1 cellular context compared by ENCODE assay signal in the genomic region with DNA sequence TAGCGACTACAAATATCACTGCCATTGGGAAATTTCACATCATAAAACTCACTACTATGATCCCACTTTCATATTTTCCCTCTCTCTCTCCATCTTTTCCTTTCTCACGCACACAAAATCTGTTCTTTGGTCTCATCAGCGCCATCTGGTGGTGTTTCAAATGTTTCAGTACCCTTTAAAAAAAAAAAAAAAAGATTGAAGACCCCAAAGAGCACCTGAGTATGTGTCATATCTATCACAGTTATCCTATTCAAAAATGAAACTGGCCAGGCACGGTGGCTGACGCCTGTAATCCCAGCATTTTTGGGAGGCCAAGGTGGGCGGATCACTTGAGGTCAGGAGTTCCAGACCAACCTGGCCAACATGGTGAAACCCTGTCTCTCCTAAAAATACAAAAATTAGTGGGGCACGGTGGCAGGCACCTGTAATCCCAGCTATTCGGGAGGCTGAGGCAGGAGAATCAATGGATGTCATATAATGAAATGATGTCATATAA.
TF ChIP-seq lines count a peak whose summit lies in the region.

No MANE protein-coding gene starts in this region.

TF ChIP-seq in H1, 55 proteins besides CTCF, POLR2A, EP300 and RAD21:
- TF ChIP-seq POU5F1 (IDR thresholded peaks at IDR 0.05; ENCODE audit: low read depth, low read length): no peak
- TF ChIP-seq EGR1 (IDR thresholded peaks at IDR 0.05; ENCODE audit: borderline replicate concordance, low read depth, low read length): no peak
- TF ChIP-seq, protein P1, sequence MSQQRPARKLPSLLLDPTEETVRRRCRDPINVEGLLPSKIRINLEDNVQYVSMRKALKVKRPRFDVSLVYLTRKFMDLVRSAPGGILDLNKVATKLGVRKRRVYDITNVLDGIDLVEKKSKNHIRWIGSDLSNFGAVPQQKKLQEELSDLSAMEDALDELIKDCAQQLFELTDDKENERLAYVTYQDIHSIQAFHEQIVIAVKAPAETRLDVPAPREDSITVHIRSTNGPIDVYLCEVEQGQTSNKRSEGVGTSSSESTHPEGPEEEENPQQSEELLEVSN (IDR thresholded peaks at IDR 0.05): no peak
- TF ChIP-seq SIX5 (IDR thresholded peaks at IDR 0.05; ENCODE audit: low read depth, low read length): no peak
- TF ChIP-seq FOSL1 (IDR thresholded peaks at IDR 0.05; ENCODE audit: insufficient read depth, low read depth, low read length): no peak
- TF ChIP-seq HDAC2 (IDR thresholded peaks at IDR 0.05; ENCODE audit: borderline replicate concordance in 1 of 2, low read depth in 2 of 2, low read length in 2 of 2): no peak
- TF ChIP-seq BRCA1 (IDR thresholded peaks at IDR 0.05; ENCODE audit: low read depth, low read length): no peak
- no peak for TF ChIP-seq KDM5A (IDR thresholded peaks at IDR 0.05; ENCODE audit: low read length)
